8 cellular contexts compared by ENCODE assay signal in genomic region chr11:130069684-130070108, GRCh38. TPM values are rescaled to one million over a fixed set of nuclear protein-coding genes. Genes with fewer than 3 reads are reported as not detected.
A peak's percentile ranks its signal among the peaks of the same experiment; 100 is the strongest.
DNase-seq lines count a peak whose midpoint lies in the region; ATAC-seq, FAIRE-seq and TF ChIP-seq lines count a peak whose summit lies in the region.

TSS of gene APLP2 (plus strand) at chr11:130069894. CDS start at chr11:130069978, 84 bp downstream.

- H2BK5ac ChIP-seq in H1 (ENCODE audit: low read depth, low read length): 0 out of 2 replicates have a peak within 1 kb of the TSS, but pooled peaks have one; percentile 3
- H2BK5ac ChIP-seq in mesendoderm (ENCODE audit: low read length): no peak within 1 kb of the TSS

- 0 out of 2 replicates have a peak within 1 kb of the TSS, but pooled peaks have one; percentile 50 for H2BK12ac ChIP-seq in H1 (ENCODE audit: low read depth, low read length)

- peak within 1 kb of the TSS; percentile 97 to 99 for H3K4me2 ChIP-seq in H1 (ENCODE audit: insufficient read depth in 1 of 2, low read depth in 2 of 2, low read length in 2 of 2)
- H3K4me2 ChIP-seq in mesendoderm (ENCODE audit: low read length): peak within 1 kb of the TSS; percentile 66

- H3K79me2 ChIP-seq in H1 (ENCODE audit: control insufficient read depth in 1 of 2, insufficient read depth in 2 of 2, low read length in 2 of 2) (peaks cover 16 to 41% of the 10 kb centered on the region in 2 experiments), mesendoderm (ENCODE audit: control insufficient read depth, insufficient read depth, low read length) (peaks cover 28% of the 10 kb centered on the region)

- H3K23ac ChIP-seq in H1 (ENCODE audit: insufficient read length) (no peak within 1 kb of the TSS), mesendoderm (ENCODE audit: low read length) (peak within 1 kb of the TSS; percentile 83)

- CTCF ChIA-PET in Calu3 (lab: Charles Lee): no interaction called here
- CTCF ChIA-PET in activated CD8-positive, alpha-beta memory T cell treated with anti-CD3 and anti-CD28 coated beads, Interleukin-2, amount 10 ng/mL, durations not matched to agents 7 days and 5 days (lab: Charles Lee): interaction anchor here (2.8 to 3.8 kb wide), 2 partner anchors 62 to 67 kb away, joined by 12 to 22 read pairs; partner anchors contain the start of gene PRDM10
- CTCF ChIA-PET in H1 (lab: Charles Lee; ENCODE audit: partially characterized antibody): interaction anchor here (1.0 kb wide), 1 partner anchor 54 kb away, joined by 4 read pairs; no protein-coding TSS in a partner anchor

- H3K9ac ChIP-seq in HUES48 (ENCODE audit: low read depth, low read length) (peak within 1 kb of the TSS; percentile 85), NT2/D1 (ENCODE audit: insufficient read length, low read depth) (peak within 1 kb of the TSS; percentile 92), H1 (replicated peaks in 1 of 4; ENCODE audit: extremely low read depth in 1 of 4, low read depth in 3 of 4, low read length in 3 of 4) (peak within 1 kb of the TSS; percentile 85 to 91 (median 88)), mesendoderm (ENCODE audit: low read length) (peak within 1 kb of the TSS; percentile 92)

- H3K56ac ChIP-seq in H1 (replicated peaks; ENCODE audit: insufficient read length, low read depth, low read length): peak within 1 kb of the TSS; percentile 52
- peak within 1 kb of the TSS; percentile 96 for H3K56ac ChIP-seq in mesendoderm (ENCODE audit: low read length)

- H4K5ac ChIP-seq in H1 (ENCODE audit: insufficient read length, low read depth, low read length): peak within 1 kb of the TSS; percentile 75
- H4K5ac ChIP-seq in mesendoderm (ENCODE audit: low read length): no peak within 1 kb of the TSS

- H3K79me1 ChIP-seq in H1 (ENCODE audit: low read depth, low read length) (no peaks in the 10 kb centered on the region; the same call in 1 of the 2 replicates), mesendoderm (ENCODE audit: low read length) (peaks cover 4% of the 10 kb centered on the region)

- no peak for FAIRE-seq in H1 (lab: Jason Lieb, UNC)

- DNase-seq in Calu3 (peak; percentile 97), NT2/D1 (ENCODE audit: low read depth, low spot score) (peak; percentile 96), H1 (ENCODE audit: low read depth in 1 of 2, low spot score in 2 of 2) (peak; percentile 94 to 97), mesendoderm (peak; percentile 99)
- peak; percentile 98 for DNase-seq in activated CD8-positive, alpha-beta memory T cell treated with anti-CD3 and anti-CD28 coated beads, Interleukin-2, amount 10 ng/mL, durations not matched to agents 7 days and 5 days
- DNase-seq in stimulated activated CD8-positive, alpha-beta memory T cell treated with anti-CD3 and anti-CD28 coated beads, Interleukin-12 subunit alpha, Interleukin-12 subunit beta, amount 100 ng/mL, for 4 hours (ENCODE audit: low read depth): peak; percentile 93

- no peak for TF ChIP-seq CTCF in Calu3 (IDR thresholded peaks at IDR 0.05; ENCODE audit: unreplicated experiment)
- TF ChIP-seq CTCF in H1 (IDR thresholded peaks at IDR 0.05; ENCODE audit: control extremely low read depth in 1 of 3, insufficient read depth in 1 of 3, low read depth in 1 of 3, low read length in 3 of 3): no peak

- H2BK20ac ChIP-seq in H1 (ENCODE audit: low read length): no peak within 1 kb of the TSS

- H3K4ac ChIP-seq in H1 (replicated peaks; ENCODE audit: insufficient read length, low read depth, low read length) (peak within 1 kb of the TSS; percentile 13), mesendoderm (ENCODE audit: low read depth, low read length) (peak within 1 kb of the TSS; percentile 97)

- peaks cover 26% of the 10 kb centered on the region for H3K4me1 Mint-ChIP-seq in Calu3 (ENCODE audit: low read depth, unreplicated experiment)
- peaks cover 18% of the 10 kb centered on the region for H3K4me1 Mint-ChIP-seq in activated CD8-positive, alpha-beta memory T cell treated with anti-CD3 and anti-CD28 coated beads, Interleukin-2, amount 10 ng/mL, durations not matched to agents 7 days and 5 days

- H3K14ac ChIP-seq in H1 (ENCODE audit: insufficient read length): no peak within 1 kb of the TSS

- TF ChIP-seq EP300 in H1 (IDR thresholded peaks at IDR 0.05; ENCODE audit: borderline replicate concordance in 1 of 2, low read depth in 2 of 2, low read length in 2 of 2): no peak

- H3K4me1 ChIP-seq in HUES48 (ENCODE audit: control insufficient read depth, insufficient read depth, low read length): peaks cover 20% of the 10 kb centered on the region
- H3K4me1 ChIP-seq in NT2/D1 (ENCODE audit: insufficient read depth, insufficient read length): no peaks in the 10 kb centered on the region
- peaks cover 2 to 7% (median 6%) of the 10 kb centered on the region in 4 experiments; a peak in 5 of 7 replicates for H3K4me1 ChIP-seq in H1 (replicated peaks in 1 of 4; ENCODE audit: control insufficient read depth in 3 of 4, insufficient read depth in 4 of 4, low read length in 3 of 4)
- H3K4me1 ChIP-seq in mesendoderm (ENCODE audit: control insufficient read depth, low read depth, low read length): peaks cover 5% of the 10 kb centered on the region

- peak within 1 kb of the TSS; percentile 84 for H2AFZ ChIP-seq in H1 (ENCODE audit: low read length)

- H3K9me3 ChIP-seq in HUES48 (ENCODE audit: control insufficient read depth, insufficient read depth, low read length): no peaks in the 10 kb centered on the region
- no peaks in the 10 kb centered on the region for H3K9me3 ChIP-seq in NT2/D1 (ENCODE audit: insufficient read depth, low read length)
- no peaks in the 10 kb centered on the region for H3K9me3 ChIP-seq in H1 (ENCODE audit: insufficient read depth in 2 of 2, low read depth in 1 of 2, low read length in 1 of 2)

- peak within 1 kb of the TSS; percentile 61; the same call in 1 of the 2 replicates for H2BK15ac ChIP-seq in H1 (ENCODE audit: low read length)
- H2BK15ac ChIP-seq in mesendoderm (replicated peaks; ENCODE audit: low read depth): no peak within 1 kb of the TSS

- 0% methylated on average over 27 of the region's 47 CpGs; no CpG with 5 or more reads in 1 of the 2 experiments for WGBS in H1 (ENCODE audit: extremely low coverage in 1 of 2, insufficient coverage in 1 of 2, insufficient read length in 1 of 2, insufficient replicate concordance in 2 of 2, low coverage in 1 of 2, low lambda C conversion rate in 2 of 2, missing lambda C conversion rate in 1 of 2), 2 experiments
- WGBS in mesendoderm (ENCODE audit: extremely low coverage, insufficient coverage, low lambda C conversion rate): no CpG with 5 or more reads among the region's 47 CpGs

- TF ChIP-seq POLR2A in H1 (IDR thresholded peaks at IDR 0.05; ENCODE audit: control extremely low read depth in 1 of 2, low read depth in 2 of 2, low read length in 2 of 2): peak; percentile 94 to 95

- H3K27ac ChIP-seq in HUES48 (ENCODE audit: low read depth, low read length) (peak within 1 kb of the TSS; percentile 90), H1 (ENCODE audit: low read depth, low read length) (peak within 1 kb of the TSS; percentile 86; the same call in 1 of the 2 replicates), mesendoderm (ENCODE audit: low read depth, low read length) (peak within 1 kb of the TSS; percentile 97)

- no peak; a peak in 1 of 4 replicates for TF ChIP-seq RAD21 in H1 (IDR thresholded peaks at IDR 0.05 in 1 of 2, conservative IDR thresholded peaks at IDR 0.05 in 1 of 2; ENCODE audit: low read depth in 2 of 2, low read length in 2 of 2)

- H2BK120ac ChIP-seq in H1 (replicated peaks; ENCODE audit: low read depth, low read length): no peak within 1 kb of the TSS
- H2BK120ac ChIP-seq in mesendoderm (ENCODE audit: low read depth, low read length): peak within 1 kb of the TSS; percentile 62

- peaks cover 11 to 14% of the 10 kb centered on the region in 2 experiments for H4K20me1 ChIP-seq in H1 (replicated peaks in 1 of 2; ENCODE audit: control insufficient read depth in 1 of 2, insufficient read depth in 2 of 2, low read length in 2 of 2)

- peak within 1 kb of the TSS; percentile 85 for H3K27ac Mint-ChIP-seq in Calu3 (ENCODE audit: unreplicated experiment)
- peak within 1 kb of the TSS; percentile 91 for H3K27ac Mint-ChIP-seq in activated CD8-positive, alpha-beta memory T cell treated with anti-CD3 and anti-CD28 coated beads, Interleukin-2, amount 10 ng/mL, durations not matched to agents 7 days and 5 days

- BruUV-seq in Calu3 (replicated peaks; lab: Mats Ljungman, UMichigan): no TSS peak

- H3K36me3 Mint-ChIP-seq in Calu3 (ENCODE audit: insufficient read depth, unreplicated experiment): peaks cover 31% of the 10 kb centered on the region
- peaks cover 2% of the 10 kb centered on the region for H3K36me3 Mint-ChIP-seq in activated CD8-positive, alpha-beta memory T cell treated with anti-CD3 and anti-CD28 coated beads, Interleukin-2, amount 10 ng/mL, durations not matched to agents 7 days and 5 days

- H3K36me3 ChIP-seq in HUES48 (ENCODE audit: control insufficient read depth, insufficient read depth, low read length) (no peaks in the 10 kb centered on the region), NT2/D1 (ENCODE audit: insufficient read depth, insufficient read length, low read length) (peaks cover 3% of the 10 kb centered on the region), H1 (ENCODE audit: control insufficient read depth in 2 of 4, insufficient read depth in 4 of 4, low read length in 3 of 4) (no peaks in the 10 kb centered on the region), mesendoderm (ENCODE audit: control insufficient read depth, insufficient read depth, low read length) (no peaks in the 10 kb centered on the region)

- H3K9me3 Mint-ChIP-seq in Calu3 (ENCODE audit: low read depth, unreplicated experiment): no peaks in the 10 kb centered on the region
- H3K9me3 Mint-ChIP-seq in activated CD8-positive, alpha-beta memory T cell treated with anti-CD3 and anti-CD28 coated beads, Interleukin-2, amount 10 ng/mL, durations not matched to agents 7 days and 5 days (ENCODE audit: low read depth): no peaks in the 10 kb centered on the region

- H3K27me3 ChIP-seq in HUES48 (ENCODE audit: control insufficient read depth, insufficient read depth, low read length) (peaks cover 27% of the 10 kb centered on the region), NT2/D1 (ENCODE audit: insufficient read depth, insufficient read length) (peaks cover 21% of the 10 kb centered on the region), H1 (replicated peaks in 1 of 4; ENCODE audit: control insufficient read depth in 3 of 4, extremely low read depth in 1 of 4, insufficient read depth in 3 of 4, low read length in 3 of 4) (peaks cover 3 to 20% (median 14%) of the 10 kb centered on the region in 4 experiments), mesendoderm (ENCODE audit: insufficient read depth, low read length, poor library complexity) (no peaks in the 10 kb centered on the region)

- peak within 1 kb of the TSS; percentile 58 for H4K91ac ChIP-seq in H1 (replicated peaks; ENCODE audit: insufficient read length, low read length)

- peak; percentile 96 for ATAC-seq in GM21423 (IDR thresholded peaks at IDR 0.05; ENCODE audit: unreplicated experiment)
- ATAC-seq in activated CD8-positive, alpha-beta memory T cell treated with anti-CD3 and anti-CD28 coated beads, Interleukin-2, amount 10 ng/mL, durations not matched to agents 7 days and 5 days: peak; percentile 95

- POLR2A ChIA-PET in H1 (lab: Charles Lee; ENCODE audit: partially characterized antibody): interaction anchor here (0.6 to 3.7 kb wide), 19 partner anchors 10 to 146 kb away, joined by 3 to 39 read pairs (median 4); partner anchors contain the start of gene PRDM10

- peak within 1 kb of the TSS; percentile 92 for H3K4me3 Mint-ChIP-seq in Calu3 (ENCODE audit: low read depth, unreplicated experiment)
- H3K4me3 Mint-ChIP-seq in activated CD8-positive, alpha-beta memory T cell treated with anti-CD3 and anti-CD28 coated beads, Interleukin-2, amount 10 ng/mL, durations not matched to agents 7 days and 5 days: peak within 1 kb of the TSS; percentile 90

- no peaks in the 10 kb centered on the region for H3K27me3 Mint-ChIP-seq in Calu3 (ENCODE audit: unreplicated experiment)
- peaks cover 27% of the 10 kb centered on the region for H3K27me3 Mint-ChIP-seq in activated CD8-positive, alpha-beta memory T cell treated with anti-CD3 and anti-CD28 coated beads, Interleukin-2, amount 10 ng/mL, durations not matched to agents 7 days and 5 days

- peaks cover 13% of the 10 kb centered on the region for H3K23me2 ChIP-seq in H1 (ENCODE audit: low read depth, low read length)

- H2AK5ac ChIP-seq in H1 (ENCODE audit: low read depth, low read length): no peak within 1 kb of the TSS
- no peak within 1 kb of the TSS for H2AK5ac ChIP-seq in mesendoderm (ENCODE audit: low read length)

- H3K4me3 ChIP-seq in HUES48 (ENCODE audit: low read depth, low read length): peak within 1 kb of the TSS; percentile 95
- peak within 1 kb of the TSS; percentile 83 for H3K4me3 ChIP-seq in NT2/D1 (ENCODE audit: insufficient read length, low read depth)
- H3K4me3 ChIP-seq in H1 (ENCODE audit: extremely low read depth in 1 of 4, insufficient read depth in 2 of 4, low read depth in 3 of 4, low read length in 4 of 4): peak within 1 kb of the TSS; percentile 66 to 97 (median 86)
- peak within 1 kb of the TSS; percentile 89 for H3K4me3 ChIP-seq in mesendoderm (ENCODE audit: low read length)

- H3K18ac ChIP-seq in H1 (ENCODE audit: extremely low read depth, low read length) (peak within 1 kb of the TSS; percentile 97), mesendoderm (ENCODE audit: low read length) (peak within 1 kb of the TSS; percentile 99)

- intact Hi-C loops in Calu3 (cut with micrococcal nuclease; ENCODE audit: unreplicated experiment): loop anchor here (1.0 to 5.0 kb wide), 3 partner anchors 53 to 77 kb away; no protein-coding TSS in a partner anchor

- H4K8ac ChIP-seq in H1 (ENCODE audit: extremely low read depth, insufficient read depth, low read length) (peak within 1 kb of the TSS; percentile 75), mesendoderm (ENCODE audit: low read depth, low read length) (no peak within 1 kb of the TSS)

RNA-seq across cellular contexts. Expression of gene APLP2, which starts in this region (rescaled TPM):
- total RNA-seq in Calu3 (2022): 446 and 447 TPM in 2 replicates
- 10 to 100 TPM; 21.9 to 33.5 TPM for total RNA-seq in activated CD8-positive, alpha-beta memory T cell treated with anti-CD3 and anti-CD28 coated beads, Interleukin-2, amount 10 ng/mL, durations not matched to agents 7 days and 5 days
- total RNA-seq in H1 (2021; fragmentation: NEBNext Ultra II Directional; extraction: Animal tissue kit (Norgen Biotek cat#: 25700)): 311 and 315 TPM in 2 replicates
- 222 and 254 TPM in 2 replicates for polyA plus RNA-seq in H1 (2011; rRNA removed)
- polyA plus RNA-seq in H1 (2011; cell fraction: cytosol; rRNA removed): 251 TPM
- 240 TPM for polyA plus RNA-seq in H1 (2011; cell fraction: nucleus; rRNA removed)
- polyA plus RNA-seq in H1 (2012, experiment 1 of 2): 297 to 375 TPM (median 345 TPM) in 4 replicates
- polyA plus RNA-seq in H1 (2012, experiment 2 of 2): 93.4 TPM
- 473 TPM for polyA plus RNA-seq in H1 (2013, experiment 1 of 2)
- polyA plus RNA-seq in H1 (2013, experiment 2 of 2): 477 TPM
- polyA minus RNA-seq in H1 (2011; rRNA and poly(A)+ RNA removed): 206 and 280 TPM in 2 replicates
- polyA minus RNA-seq in H1 (2011; cell fraction: cytosol; rRNA and poly(A)+ RNA removed): 110 TPM
- polyA minus RNA-seq in H1 (2011; cell fraction: nucleus; rRNA and poly(A)+ RNA removed): 87.7 TPM
- 190 TPM for polyA plus RNA-seq in mesendoderm (2013, experiment 1 of 2)
- 190 TPM for polyA plus RNA-seq in mesendoderm (2013, experiment 2 of 2)

Comparison
In these comparisons a context has a peak if more than half of its experiments do, and no peak if none do; other contexts are left out.
1. Peak in every context shown above with its lines: DNase-seq, ATAC-seq, H3K4me3 ChIP-seq and H3K27ac ChIP-seq.